In the genomic region with DNA sequence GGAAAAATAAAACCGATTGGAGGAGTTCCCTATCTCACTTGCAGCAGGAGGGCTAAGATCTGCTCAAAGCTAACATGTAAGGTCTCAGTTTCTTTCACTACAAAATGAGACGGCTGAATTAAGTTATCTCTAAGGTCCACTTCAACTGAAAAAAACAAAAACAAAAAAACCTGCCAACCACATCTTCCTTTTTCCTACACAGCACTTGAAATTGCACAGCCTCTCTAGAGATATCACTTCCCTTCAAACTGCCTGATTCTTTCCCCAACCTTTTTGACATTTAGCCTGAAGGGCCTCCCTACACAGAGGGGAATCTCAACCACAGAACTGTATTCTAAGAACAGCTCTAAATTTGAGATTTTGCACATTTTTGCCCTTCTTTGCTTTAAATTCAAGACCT, we compare ENCODE assay signal across 19 cellular contexts.
A peak's percentile ranks its signal among the peaks of the same experiment; 100 is the strongest.
DNase-seq lines count a peak whose midpoint lies in the region; ATAC-seq and TF ChIP-seq lines count a peak whose summit lies in the region.
"Had no signal": no experiment of that assay in that cellular context is flagged by ENCODE, and none has a peak within 500 bp of the region (broad histone marks: within the 10 kb centered on the region; RNA-seq: fewer than 3 reads in every experiment).

No MANE protein-coding gene starts in this region.

- peak overlapping the region; percentile 2 to 77 (median 44); a peak in 21 of 22 replicates for H3K4me2 ChIP-seq in BLaER1 treated with 17β-estradiol and CSF1 and Interleukin-3, amounts not matched to agents 10 nM and 100 nM

- H3K9ac ChIP-seq in BLaER1 treated with 17β-estradiol and CSF1 and Interleukin-3, amounts not matched to agents 10 nM and 100 nM = peak overlapping the region in 1 of 11 experiments; percentile 22; a peak in 2 of 22 replicates

- no peaks in the 10 kb centered on the region for H4K20me1 ChIP-seq in BLaER1 treated with 17β-estradiol and CSF1 and Interleukin-3, amounts not matched to agents 10 nM and 100 nM

- DNase-seq in Kasumi-1 (lab: John Stamatoyannopoulos, UW) (peak; percentile 68), OCI-M2 (lab: John Stamatoyannopoulos, UW; ENCODE audit: unreplicated experiment) (peak; percentile 89), erythroblast (lab: John Stamatoyannopoulos, UW) (peak; percentile 2 to 50), DMS114 treated with DMSO at 0.1 percent for 48 hours (lab: John Stamatoyannopoulos, UW; ENCODE audit: unreplicated experiment) (no peak), NCI-H2081 (lab: John Stamatoyannopoulos, UW) (no peak), activated gamma-delta T cell treated with Interleukin-2 at 50 U/mL for 16 hours (no peak)
- DNase-seq: Caco-2; DMS53; NCI-H1417 treated with DMSO at 0.1 percent for 48 hours; NCI-H1930; NCI-H2171; NCI-H446; NCI-H69; NK-92 treated with Interleukin-12 subunit alpha and Interleukin-12 subunit beta, amount 100 ng/mL, for 24 hours; Peyer's patch had no signal

- peaks cover 13 to 30% (median 25%) of the 10 kb centered on the region in 10 experiments for H3K4me1 ChIP-seq in BLaER1 treated with 17β-estradiol and CSF1 and Interleukin-3, amounts not matched to agents 10 nM and 100 nM
- H3K4me1 ChIP-seq: Caco-2, HAP-1, Peyer's patch had no signal

- ATAC-seq in activated CD4-positive, CD25-positive, alpha-beta regulatory T cell treated with anti-CD3 and anti-CD28 coated beads, Interleukin-2, amount 50 U/mL, for 24 hours = no peak
- ATAC-seq: Right ventricle myocardium inferior had no signal

- no peak for TF ChIP-seq POLR2A in erythroblast (IDR thresholded peaks at IDR 0.05; ENCODE audit: low read length)

- H3K27me3 ChIP-seq in BLaER1 treated with 17β-estradiol and CSF1 and Interleukin-3, amounts not matched to agents 10 nM and 100 nM = no peaks in the 10 kb centered on the region
- H3K27me3 ChIP-seq: Peyer's patch had no signal

- H3K4me3 ChIP-seq in BLaER1 treated with 17β-estradiol and CSF1 and Interleukin-3, amounts not matched to agents 10 nM and 100 nM = no peak overlapping the region
- H3K4me3 ChIP-seq: HAP-1, Peyer's patch had no signal

- H3K36me3 ChIP-seq in BLaER1 treated with 17β-estradiol and CSF1 and Interleukin-3, amounts not matched to agents 10 nM and 100 nM = no peaks in the 10 kb centered on the region
- H3K36me3 ChIP-seq: HAP-1, Peyer's patch had no signal

- 0 out of 22 replicates have a peak, but pooled peaks cover 0 to 5% (median 0%) of the 10 kb centered on the region in 11 experiments for H3K9me3 ChIP-seq in BLaER1 treated with 17β-estradiol and CSF1 and Interleukin-3, amounts not matched to agents 10 nM and 100 nM (replicated peaks in 1 of 11)
- H3K9me3 ChIP-seq: Caco-2, HAP-1, Peyer's patch had no signal

- H3K27ac ChIP-seq in BLaER1 treated with 17β-estradiol and CSF1 and Interleukin-3, amounts not matched to agents 10 nM and 100 nM = peak overlapping the region in 5 of 11 experiments; percentile 0 to 32 (median 24); a peak in 3 of 22 replicates
- H3K27ac ChIP-seq: Peyer's patch had no signal

Comparison
In these comparisons a context has a peak if more than half of its experiments do, and no peak if none do; other contexts are left out.
1. DNase-seq: peak in Kasumi-1 (2 of 2), OCI-M2 (single experiment) and erythroblast (2 of 2); none in DMS114 treated with DMSO at 0.1 percent for 48 hours (single experiment), NCI-H2081 (0 of 2) and activated gamma-delta T cell treated with Interleukin-2 at 50 U/mL for 16 hours (single experiment).